Comparison of ENCODE assay signal across 9 cellular contexts in genomic region chr19:5960005-5961001, GRCh38. TPM values are rescaled to one million over a fixed set of nuclear protein-coding genes. Genes with fewer than 3 reads are reported as not detected.
DNase-seq lines count a peak whose midpoint lies in the region; ATAC-seq and TF ChIP-seq lines count a peak whose summit lies in the region.
"Had no signal": no experiment of that assay in that cellular context is flagged by ENCODE, and none has a peak within 500 bp of the region (broad histone marks: within the 10 kb centered on the region; RNA-seq: fewer than 3 reads in every experiment).

No MANE protein-coding gene starts in this region.

- H3K36me3 Mint-ChIP-seq in activated T-cell treated with anti-CD3 and anti-CD28 coated beads, Interleukin-2, amount 50 U/mL, for 72 hours (ENCODE audit: insufficient read depth in 2 of 2), result peaks cover 0 to 5% of the 10 kb centered on the region in 2 donors
- H3K36me3 Mint-ChIP-seq in activated naive CD8-positive, alpha-beta T cell treated with anti-CD3 and anti-CD28 coated beads, Interleukin-2, amount 50 U/mL, for 24 hours (ENCODE audit: low read depth), result peaks cover 8% of the 10 kb centered on the region
- no peaks in the 10 kb centered on the region for H3K36me3 Mint-ChIP-seq in type B pancreatic cell

- peak overlapping the region in 1 of 2 donors; percentile 22 for H3K9ac ChIP-seq in liver (ENCODE audit: low read depth in 1 of 2, low read length in 2 of 2)

- no peaks in the 10 kb centered on the region for H3K27me3 Mint-ChIP-seq in activated T-cell treated with anti-CD3 and anti-CD28 coated beads, Interleukin-2, amount 50 U/mL, for 72 hours (ENCODE audit: low read depth)
- H3K27me3 Mint-ChIP-seq in activated naive CD8-positive, alpha-beta T cell treated with anti-CD3 and anti-CD28 coated beads, Interleukin-2, amount 50 U/mL, for 24 hours, result no peaks in the 10 kb centered on the region
- H3K27me3 Mint-ChIP-seq in type B pancreatic cell, result no peaks in the 10 kb centered on the region

- no peaks in the 10 kb centered on the region for H3K9me3 Mint-ChIP-seq in activated T-cell treated with anti-CD3 and anti-CD28 coated beads, Interleukin-2, amount 50 U/mL, for 72 hours
- H3K9me3 Mint-ChIP-seq in activated naive CD8-positive, alpha-beta T cell treated with anti-CD3 and anti-CD28 coated beads, Interleukin-2, amount 50 U/mL, for 24 hours, result no peaks in the 10 kb centered on the region
- no peaks in the 10 kb centered on the region for H3K9me3 Mint-ChIP-seq in type B pancreatic cell

- peak overlapping the region; percentile 85 for H3K27ac Mint-ChIP-seq in activated T-cell treated with anti-CD3 and anti-CD28 coated beads, Interleukin-2, amount 50 U/mL, for 72 hours
- peak overlapping the region; percentile 5 for H3K27ac Mint-ChIP-seq in activated naive CD8-positive, alpha-beta T cell treated with anti-CD3 and anti-CD28 coated beads, Interleukin-2, amount 50 U/mL, for 24 hours
- peak overlapping the region; percentile 65 for H3K27ac Mint-ChIP-seq in type B pancreatic cell

- no peak for DNase-seq in activated T-cell treated with anti-CD3 and anti-CD28 coated beads, Interleukin-2, amount 50 U/mL, for 72 hours
- no peak for DNase-seq in activated T-cell treated with anti-CD3 and anti-CD28 coated beads, Interleukin-2, amount 50 U/mL, for 1 hour
- DNase-seq in activated naive CD8-positive, alpha-beta T cell treated with anti-CD3 and anti-CD28 coated beads, Interleukin-2, amount 50 U/mL, for 24 hours, result no peak
- DNase-seq in type B pancreatic cell (ENCODE audit: extremely low spot score, unreplicated experiment) (no peak), midbrain (lab: John Stamatoyannopoulos, UW) (no peak), AG20443 (ENCODE audit: low spot score) (no peak)
- DNase-seq: activated CD8-positive, alpha-beta memory T cell treated with anti-CD3 and anti-CD28 coated beads for 24 hours had no signal

- TF ChIP-seq CTCF in liver (IDR thresholded peaks at IDR 0.05; ENCODE audit: low read depth, low read length, missing input control) (no peak), type B pancreatic cell (conservative IDR thresholded peaks at IDR 0.05) (no peak)

- ATAC-seq in activated T-cell treated with anti-CD3 and anti-CD28 coated beads, Interleukin-2, amount 50 U/mL, for 72 hours (replicated peaks in 1 of 2), result no peak
- ATAC-seq in activated naive CD8-positive, alpha-beta T cell treated with anti-CD3 and anti-CD28 coated beads, Interleukin-2, amount 50 U/mL, for 24 hours, result no peak
- ATAC-seq in HG03280 (IDR thresholded peaks at IDR 0.05; ENCODE audit: unreplicated experiment), result no peak

- H3K4me3 ChIP-seq in liver (ENCODE audit: low read depth in 1 of 3, low read length in 3 of 3), result no peak overlapping the region

- no peaks in the 10 kb centered on the region for H3K27me3 ChIP-seq in liver (ENCODE audit: control insufficient read depth in 4 of 4, insufficient read depth in 4 of 4, low read length in 3 of 4)

- peaks cover 98% of the 10 kb centered on the region for H3K4me1 Mint-ChIP-seq in activated T-cell treated with anti-CD3 and anti-CD28 coated beads, Interleukin-2, amount 50 U/mL, for 72 hours (ENCODE audit: low read depth)
- H3K4me1 Mint-ChIP-seq in activated naive CD8-positive, alpha-beta T cell treated with anti-CD3 and anti-CD28 coated beads, Interleukin-2, amount 50 U/mL, for 24 hours, result peaks cover 91% of the 10 kb centered on the region
- H3K4me1 Mint-ChIP-seq in type B pancreatic cell (ENCODE audit: unreplicated experiment), result peaks cover 66% of the 10 kb centered on the region

- peak overlapping the region; percentile 22 to 79 for H3K4me3 Mint-ChIP-seq in activated T-cell treated with anti-CD3 and anti-CD28 coated beads, Interleukin-2, amount 50 U/mL, for 72 hours
- H3K4me3 Mint-ChIP-seq in activated naive CD8-positive, alpha-beta T cell treated with anti-CD3 and anti-CD28 coated beads, Interleukin-2, amount 50 U/mL, for 24 hours, result no peak overlapping the region
- H3K4me3 Mint-ChIP-seq in type B pancreatic cell, result peak overlapping the region; percentile 8

- H3K4me1 ChIP-seq in liver (ENCODE audit: control insufficient read depth in 4 of 4, insufficient read depth in 4 of 4, low read length in 3 of 4), result peaks cover 22 to 58% (median 36%) of the 10 kb centered on the region in 4 donors

- peak overlapping the region; percentile 48 to 65 for H3K27ac ChIP-seq in liver (ENCODE audit: low read depth in 1 of 2, low read length in 2 of 2)

- H3K9me3 ChIP-seq in liver (ENCODE audit: control insufficient read depth in 4 of 4, low read length in 3 of 4), result no peaks in the 10 kb centered on the region

- H3K36me3 ChIP-seq in liver (ENCODE audit: control insufficient read depth in 4 of 4, insufficient read depth in 3 of 4, low read depth in 1 of 4, low read length in 3 of 4), result no peaks in the 10 kb centered on the region

- WGBS in liver, result 73% methylated on average over 18 of the region's 18 CpGs

- no peak for TF ChIP-seq RAD21 in liver (IDR thresholded peaks at IDR 0.05)

TF ChIP-seq in liver, 16 proteins besides CTCF, POLR2A, EP300 and RAD21:
- TF ChIP-seq FOXA1 (IDR thresholded peaks at IDR 0.05), result no peak
- no peak for TF ChIP-seq EGR1 (IDR thresholded peaks at IDR 0.05; ENCODE audit: low read depth in 2 of 2)
- TF ChIP-seq FOXA2 (IDR thresholded peaks at IDR 0.05), result no peak
- peak; percentile 60 to 89 for TF ChIP-seq RXRA (IDR thresholded peaks at IDR 0.05)
- TF ChIP-seq SP1 (IDR thresholded peaks at IDR 0.05), result peak; percentile 18
- no peak for TF ChIP-seq HNF4G (IDR thresholded peaks at IDR 0.05)

RNA-seq across cellular contexts. Expression of gene RANBP3, which starts 17.6 kb away (rescaled TPM):
- 100 to 1,000 TPM in 1 of 2 donors, 10 to 100 TPM in 1; 89.2 to 108 TPM for total RNA-seq in activated T-cell treated with anti-CD3 and anti-CD28 coated beads, Interleukin-2, amount 50 U/mL, for 72 hours
- total RNA-seq in liver (10 to 100 TPM; 20.2 to 23.3 TPM), type B pancreatic cell (ENCODE audit: low replicate concordance) (75.5 and 92.4 TPM in 2 replicates)
- 10 to 100 TPM in 1 of 2 donors, 1 to 10 TPM in 1; 10.0 to 21.2 TPM for polyA plus RNA-seq in liver

RNA-seq across cellular contexts. Expression of gene CAPS, which starts 46.2 kb away (rescaled TPM):
- 10 to 100 TPM; 12.9 to 20.9 TPM for total RNA-seq in activated T-cell treated with anti-CD3 and anti-CD28 coated beads, Interleukin-2, amount 50 U/mL, for 72 hours
- total RNA-seq in liver (1 to 10 TPM; 2.1 to 4.2 TPM), type B pancreatic cell (ENCODE audit: low replicate concordance) (13.9 and 14.1 TPM in 2 replicates)
- polyA plus RNA-seq in liver, result 10 to 100 TPM in 1 of 2 donors, 1 to 10 TPM in 1; 2.8 to 11.4 TPM

RNA-seq across cellular contexts. Expression of gene VMAC, which starts 55.6 kb away (rescaled TPM):
- 10 to 100 TPM in 1 of 2 donors, 1 to 10 TPM in 1; 8.7 to 10.5 TPM for total RNA-seq in activated T-cell treated with anti-CD3 and anti-CD28 coated beads, Interleukin-2, amount 50 U/mL, for 72 hours
- total RNA-seq in liver, result 1 to 10 TPM; 3.6 to 7.7 TPM
- polyA plus RNA-seq in liver, result 1 to 10 TPM; 1.2 to 1.6 TPM
- 7.1 and 7.4 TPM in 2 replicates for total RNA-seq in type B pancreatic cell (ENCODE audit: low replicate concordance)

RNA-seq across cellular contexts. Expression of gene NDUFA11, which starts 56.7 kb away (rescaled TPM):
- 100 to 1,000 TPM; 158 to 174 TPM for total RNA-seq in activated T-cell treated with anti-CD3 and anti-CD28 coated beads, Interleukin-2, amount 50 U/mL, for 72 hours
- 100 to 1,000 TPM; 127 to 134 TPM for total RNA-seq in liver
- 100 to 1,000 TPM; 319 to 394 TPM for polyA plus RNA-seq in liver
- total RNA-seq in type B pancreatic cell (ENCODE audit: low replicate concordance), result 253 and 265 TPM in 2 replicates

Comparison
In these comparisons a context has a peak if more than half of its experiments do, and no peak if none do; other contexts are left out.
1. H3K27ac Mint-ChIP-seq: peak in every context shown above with its lines; median percentile 85 in activated T-cell treated with anti-CD3 and anti-CD28 coated beads, Interleukin-2, amount 50 U/mL, for 72 hours; 65 in type B pancreatic cell; 5 in activated naive CD8-positive, alpha-beta T cell treated with anti-CD3 and anti-CD28 coated beads, Interleukin-2, amount 50 U/mL, for 24 hours.